Comparison of ENCODE assay signal across 8 cellular contexts in the genomic region with DNA sequence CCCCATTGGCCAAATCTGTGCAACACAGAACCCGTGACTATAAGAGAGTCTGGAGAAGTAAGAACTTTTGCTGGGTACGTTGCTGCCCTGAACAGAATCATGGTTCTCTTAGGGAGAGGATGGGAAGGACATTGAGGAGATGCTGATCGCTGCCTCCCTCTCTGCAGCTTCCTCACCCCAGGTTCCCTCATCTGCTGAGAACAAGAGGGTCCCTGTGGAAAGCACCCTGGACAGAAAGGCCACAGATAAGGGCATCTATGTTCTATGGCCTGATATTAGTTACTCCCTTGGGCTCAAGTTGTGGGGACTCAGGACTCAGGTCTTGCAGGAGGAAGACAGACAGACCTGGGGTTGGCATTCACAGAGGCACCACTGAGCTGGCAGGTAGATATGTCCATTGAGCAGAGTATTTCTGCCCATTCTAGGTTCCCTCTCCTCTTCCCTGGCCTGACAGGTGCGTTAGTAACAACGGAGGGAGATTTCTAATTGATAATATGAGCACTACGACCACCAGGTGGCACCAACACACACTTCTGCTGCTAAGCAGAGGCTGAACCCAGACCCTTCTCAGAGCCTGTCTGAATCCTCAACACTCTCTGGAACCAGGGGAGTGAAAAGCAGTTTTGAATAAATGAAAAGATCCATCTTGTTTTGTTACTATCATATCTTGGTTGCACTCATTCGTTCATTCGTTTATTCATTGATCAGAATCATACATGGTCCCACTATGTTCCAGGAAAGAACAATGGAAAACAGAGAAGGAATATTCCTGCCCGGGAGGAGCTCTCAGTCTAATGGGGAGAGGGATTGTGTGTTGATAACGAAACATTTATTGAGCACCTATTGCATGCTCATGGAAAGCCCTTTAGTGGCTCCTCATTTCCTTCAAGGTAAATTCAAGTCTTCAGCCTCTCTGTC. TPM values are rescaled to one million over a fixed set of nuclear protein-coding genes. Genes with fewer than 3 reads are reported as not detected.
DNase-seq lines count a peak whose midpoint lies in the region; ATAC-seq and TF ChIP-seq lines count a peak whose summit lies in the region.

No MANE protein-coding gene starts in this region.

- H3K4me3 ChIP-seq in BE2C (ENCODE audit: low read depth, low read length) = no peak overlapping the region
- H3K4me3 ChIP-seq in SJCRH30 = no peak overlapping the region
- no peak overlapping the region for H3K4me3 ChIP-seq in prostate gland

- H3K27ac ChIP-seq in SJCRH30 (no peak overlapping the region), prostate gland (no peak overlapping the region)

- TF ChIP-seq CTCF in BE2C (IDR thresholded peaks at IDR 0.05; ENCODE audit: low read depth, low read length) (peak; percentile 80), prostate gland (IDR thresholded peaks at IDR 0.05) (peak; percentile 41 to 68 (median 62))

- TF ChIP-seq POLR2A in prostate gland (IDR thresholded peaks at IDR 0.05) = no peak

- WGBS in prostate gland = 30% methylated on average over 10 of the region's 10 CpGs

- DNase-seq in BE2C (peak; percentile 86), KBM-7 (peak; percentile 67), SJCRH30 (peak; percentile 68 to 84), glomerular visceral epithelial cell (ENCODE audit: extremely low spot score) (peak; percentile 40), prostate gland (ENCODE audit: low spot score) (peak; percentile 59), COLO829 (ENCODE audit: low spot score) (no peak)
- peak; percentile 82 for DNase-seq in activated effector memory CD4-positive, alpha-beta T cell treated with anti-CD3 and anti-CD28 coated beads, Interleukin-2, amount 50 U/mL, for 16 hours

- H3K36me3 ChIP-seq in BE2C (no peaks in the 10 kb centered on the region), SJCRH30 (no peaks in the 10 kb centered on the region), prostate gland (no peaks in the 10 kb centered on the region)

- ATAC-seq in GM19324 (IDR thresholded peaks at IDR 0.05; ENCODE audit: low FRiP score, unreplicated experiment) = peak; percentile 75

- H3K4me1 ChIP-seq in BE2C = peaks cover 10% of the 10 kb centered on the region
- no peaks in the 10 kb centered on the region for H3K4me1 ChIP-seq in SJCRH30
- no peaks in the 10 kb centered on the region for H3K4me1 ChIP-seq in prostate gland (replicated peaks)

- no peaks in the 10 kb centered on the region for H3K27me3 ChIP-seq in BE2C
- H3K27me3 ChIP-seq in SJCRH30 = peaks cover 2% of the 10 kb centered on the region; the same call in 1 of the 2 replicates
- no peaks in the 10 kb centered on the region for H3K27me3 ChIP-seq in prostate gland (replicated peaks; ENCODE audit: insufficient read depth)

- H3K9me3 ChIP-seq in BE2C = no peaks in the 10 kb centered on the region
- no peaks in the 10 kb centered on the region for H3K9me3 ChIP-seq in SJCRH30 (replicated peaks)
- H3K9me3 ChIP-seq in prostate gland = no peaks in the 10 kb centered on the region

- in situ Hi-C loops in KBM-7 (cut with MboI; ENCODE audit: low pct_unique_long_range_greater_than_20kb, low sequenced_read_pairs) = loop anchor here (10.0 kb wide), 1 partner anchor 123 kb away; the partner anchor contains the start of gene CES1

- intact Hi-C loops in prostate gland (cut with DNase I) = loop anchor here (2.0 to 10.0 kb wide), 2 partner anchors 131 to 493 kb away; no protein-coding TSS in a partner anchor

RNA-seq across cellular contexts. Expression of gene SLC6A2, which starts 56.4 kb away (rescaled TPM):
- 60.4 TPM for polyA plus RNA-seq in BE2C (2012; ENCODE audit: insufficient read depth, insufficient read length, low read depth)
- total RNA-seq in SJCRH30 (2014; rRNA removed; shearing (Covaris generic)) = not detected in 2 replicates
- 1 to 10 TPM in 1 of 2 donors, under 1 TPM in 1; 0.32 to 2.6 TPM for total RNA-seq in prostate gland
